ENCODE assay signal across 11 cellular contexts in the genomic region with DNA sequence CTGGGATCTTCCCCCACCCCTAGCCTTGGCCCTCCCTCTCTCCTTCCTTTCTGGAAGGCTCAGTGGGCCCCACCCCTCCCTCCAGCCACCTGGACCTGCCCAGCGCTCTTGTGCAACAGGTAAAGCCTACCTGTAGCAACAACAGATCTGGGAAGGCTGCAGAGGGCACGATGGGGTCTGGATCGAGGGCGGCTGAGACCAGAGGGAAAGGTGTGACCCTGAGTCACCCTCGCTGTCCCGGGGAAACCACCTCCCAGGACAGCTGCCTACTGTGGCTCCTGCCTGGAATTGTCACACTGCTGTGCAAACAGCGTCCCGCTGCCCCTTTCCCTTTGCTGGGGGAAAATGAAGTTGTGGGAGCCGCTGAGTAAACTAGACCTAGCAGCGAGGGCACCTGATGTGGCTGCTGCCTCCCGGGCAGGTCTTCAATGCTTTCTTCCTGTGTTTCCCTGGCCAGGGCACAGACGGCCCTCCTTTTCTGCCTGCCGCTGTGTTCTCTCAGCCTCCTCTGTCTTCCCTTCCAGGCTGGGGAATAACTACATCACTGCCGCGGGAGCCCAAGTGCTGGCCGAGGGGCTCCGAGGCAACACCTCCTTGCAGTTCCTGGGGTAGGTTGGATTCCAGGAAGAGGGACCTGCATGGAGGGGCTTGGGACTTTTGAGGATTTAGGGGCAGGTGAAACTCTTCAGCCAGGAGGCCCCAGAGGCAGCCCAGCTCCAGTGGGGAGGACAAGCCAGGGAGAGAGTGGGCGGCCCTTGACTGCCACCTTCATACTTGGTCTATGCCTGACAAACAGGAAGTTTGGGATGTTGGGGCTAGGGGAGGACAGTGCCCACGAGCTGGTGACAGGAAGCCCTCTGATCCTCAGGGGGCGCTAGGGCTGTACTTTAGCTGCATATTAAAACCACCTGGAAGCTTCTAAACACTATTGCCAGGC. TPM values are rescaled to one million over a fixed set of nuclear protein-coding genes. Genes with fewer than 3 reads are reported as not detected.
DNase-seq lines count a peak whose midpoint lies in the region; ATAC-seq and TF ChIP-seq lines count a peak whose summit lies in the region.
"Had no signal": no experiment of that assay in that cellular context is flagged by ENCODE, and none has a peak within 500 bp of the region (broad histone marks: within the 10 kb centered on the region; RNA-seq: fewer than 3 reads in every experiment).

No MANE protein-coding gene starts in this region.

- H3K36me3 ChIP-seq in PC-3 (ENCODE audit: low read depth, low read length) (no peaks in the 10 kb centered on the region), esophagus (ENCODE audit: control insufficient read depth in 2 of 2, insufficient read depth in 2 of 2, low read length in 1 of 2) (peaks cover 0 to 1% of the 10 kb centered on the region in 2 donors)

- peaks cover 0 to 14% of the 10 kb centered on the region in 2 donors for H3K9me3 Mint-ChIP-seq in stimulated activated naive B cell treated with anti-CD40 and anti-IgM and Interleukin-4, amounts not matched to agents 10 μg/mL and 1 μg/mL and 100 μg/mL, for 72 hours

- H3K9me3 ChIP-seq in PC-3 (ENCODE audit: low read length) (no peaks in the 10 kb centered on the region), esophagus (ENCODE audit: control insufficient read depth in 2 of 2, insufficient read depth in 1 of 2, low read depth in 1 of 2, low read length in 1 of 2) (no peaks in the 10 kb centered on the region)

- H3K4me1 ChIP-seq in PC-3 (ENCODE audit: insufficient read depth, low read length) (peaks cover 11% of the 10 kb centered on the region), esophagus (ENCODE audit: control insufficient read depth in 2 of 2, insufficient read depth in 2 of 2, low read length in 1 of 2) (peaks cover 0 to 15% of the 10 kb centered on the region in 2 donors)

- TF ChIP-seq CTCF in PC-3 (conservative IDR thresholded peaks at IDR 0.05; ENCODE audit: low read depth, low read length) (0 out of 2 replicates have a peak, but pooled peaks have one; percentile 21), GM10248 (IDR thresholded peaks at IDR 0.05; ENCODE audit: control extremely low read depth, extremely low read depth, low read depth, missing control alignments) (no peak)

- peak overlapping the region; percentile 61 for H2AFZ ChIP-seq in PC-3 (ENCODE audit: low read length)

- H3K4me3 ChIP-seq in PC-3 (ENCODE audit: low read length) (peak overlapping the region; percentile 55), esophagus (ENCODE audit: low read depth in 1 of 2, low read length in 2 of 2) (peak overlapping the region in 1 of 2 donors; percentile 4)

- H3K27ac ChIP-seq in PC-3 (ENCODE audit: low read length) = no peak overlapping the region
- peak overlapping the region; percentile 94 to 95 for H3K27ac ChIP-seq in esophagus (ENCODE audit: low read depth in 2 of 2, low read length in 1 of 2)

- intact Hi-C loops in PC-3 (cut with micrococcal nuclease) = no loop called here

- no peaks in the 10 kb centered on the region for H3K9me2 ChIP-seq in PC-3 (replicated peaks; ENCODE audit: low read length)

- no peaks in the 10 kb centered on the region for H3K27me3 Mint-ChIP-seq in stimulated activated naive B cell treated with anti-CD40 and anti-IgM and Interleukin-4, amounts not matched to agents 10 μg/mL and 1 μg/mL and 100 μg/mL, for 72 hours

- H3K36me3 Mint-ChIP-seq in stimulated activated naive B cell treated with anti-CD40 and anti-IgM and Interleukin-4, amounts not matched to agents 10 μg/mL and 1 μg/mL and 100 μg/mL, for 72 hours = peaks cover 15 to 37% of the 10 kb centered on the region in 2 donors

- H3K4me2 ChIP-seq in PC-3 (ENCODE audit: low read length) = peak overlapping the region; percentile 77

- CTCF ChIA-PET in PC-3 (lab: Charles Lee) = no interaction called here
- CTCF ChIA-PET in GM10248 (lab: Yijun Ruan, JAX) = interaction anchor here (1.1 to 1.6 kb wide), 6 partner anchors 10 to 32 kb away, joined by 3 to 6 read pairs (median 4); no protein-coding TSS in a partner anchor

- no peaks in the 10 kb centered on the region for H3F3A ChIP-seq in PC-3 (ENCODE audit: low read length, unreplicated experiment)

- H3K4me3 Mint-ChIP-seq in stimulated activated naive B cell treated with anti-CD40 and anti-IgM and Interleukin-4, amounts not matched to agents 10 μg/mL and 1 μg/mL and 100 μg/mL, for 72 hours = no peak overlapping the region

- H3K27ac Mint-ChIP-seq in stimulated activated naive B cell treated with anti-CD40 and anti-IgM and Interleukin-4, amounts not matched to agents 10 μg/mL and 1 μg/mL and 100 μg/mL, for 72 hours = no peak overlapping the region

- POLR2A ChIA-PET in PC-3 (lab: Charles Lee; ENCODE audit: unreplicated experiment) = no interaction called here
- POLR2A ChIA-PET in GM10248 (lab: Yijun Ruan, JAX) = interaction anchor here (0.5 kb wide), 1 partner anchor 649 kb away, joined by 3 read pairs; no protein-coding TSS in a partner anchor

- H3K4me1 Mint-ChIP-seq in stimulated activated naive B cell treated with anti-CD40 and anti-IgM and Interleukin-4, amounts not matched to agents 10 μg/mL and 1 μg/mL and 100 μg/mL, for 72 hours = peaks cover 19 to 45% of the 10 kb centered on the region in 2 donors

- H3K27me3 ChIP-seq in PC-3 (ENCODE audit: low read length) (no peaks in the 10 kb centered on the region), esophagus (ENCODE audit: control insufficient read depth in 1 of 2, insufficient read depth in 2 of 2, low read length in 2 of 2) (no peaks in the 10 kb centered on the region)

- 48 to 53% methylated on average over 20 of the region's 20 CpGs for WGBS in esophagus, 2 donors

- ATAC-seq in PC-3 (peak; percentile 54), GM19467 (IDR thresholded peaks at IDR 0.05; ENCODE audit: unreplicated experiment) (no peak), GM21723 (IDR thresholded peaks at IDR 0.05; ENCODE audit: unreplicated experiment) (no peak)
- ATAC-seq in stimulated activated naive B cell treated with anti-CD40 and anti-IgM and Interleukin-4, amounts not matched to agents 10 μg/mL and 1 μg/mL and 100 μg/mL, for 72 hours (replicated peaks) = peak; percentile 25 to 64

- no TSS peak for BruUV-seq in PC-3 (replicated peaks; lab: Mats Ljungman, UMichigan)

- H3K79me2 ChIP-seq in PC-3 (ENCODE audit: low read length) = no peaks in the 10 kb centered on the region

- H4K20me1 ChIP-seq in PC-3 (ENCODE audit: low read length) = no peaks in the 10 kb centered on the region

- DNase-seq in activated CD4-positive, alpha-beta T cell treated with anti-CD3 and anti-CD28 coated beads, Interleukin-2, amount 50 U/mL, for 1 hour = peak; percentile 8
- DNase-seq in activated CD4-positive, alpha-beta T cell treated with anti-CD3 and anti-CD28 coated beads, Interleukin-2, amount 50 U/mL, for 4 hours = no peak
- DNase-seq in PC-3 = no peak
- DNase-seq in stimulated activated naive B cell treated with anti-CD40 and anti-IgM and Interleukin-4, amounts not matched to agents 10 μg/mL and 1 μg/mL and 100 μg/mL, for 72 hours = no peak
- DNase-seq in GM10248 (ENCODE audit: extremely low spot score) = no peak
- DNase-seq: NCI-H1694 treated with DMSO at 0.1 percent for 48 hours had no signal

- H3K9ac ChIP-seq in PC-3 (ENCODE audit: low read length) = no peak overlapping the region

RNA-seq across cellular contexts. Expression of a gene that starts 22.2 kb away (rescaled TPM):
- total RNA-seq in PC-3 (2014; rRNA removed) = 8.5 and 8.6 TPM in 2 replicates
- 10 to 100 TPM; 11.6 to 12.1 TPM for polyA plus RNA-seq in esophagus

RNA-seq across cellular contexts. Expression of a gene that starts 26.3 kb away (rescaled TPM):
- total RNA-seq in PC-3 (2014; rRNA removed) = 0.07 TPM in 1 of 2 replicates, not detected in the other
- 10 to 100 TPM in 1 of 2 donors, 1 to 10 TPM in 1; 6.2 to 11.0 TPM for polyA plus RNA-seq in esophagus
- total RNA-seq: osteocyte had no signal
- polyA plus RNA-seq: AG04450 had no signal

RNA-seq across cellular contexts. Expression of a gene that starts 38.6 kb away (rescaled TPM):
- not detected in 2 replicates for total RNA-seq in PC-3 (2014; rRNA removed)
- under 1 TPM; 0.43 to 0.75 TPM for polyA plus RNA-seq in esophagus
- total RNA-seq: osteocyte had no signal
- polyA plus RNA-seq: AG04450 had no signal

Comparison
In these comparisons a context has a peak if more than half of its experiments do, and no peak if none do; other contexts are left out.
1. ATAC-seq: peak in PC-3 (single experiment) and stimulated activated naive B cell treated with anti-CD40 and anti-IgM and Interleukin-4, amounts not matched to agents 10 μg/mL and 1 μg/mL and 100 μg/mL, for 72 hours (2 of 2); none in GM19467 (single experiment) and GM21723 (single experiment).